In genomic region chr9:84152204-84152603, GRCh38 we compare ENCODE assay signal across 23 cellular contexts.
DNase-seq lines count a peak whose midpoint lies in the region; ATAC-seq, FAIRE-seq and TF ChIP-seq lines count a peak whose summit lies in the region.
"Had no signal": no experiment of that assay in that cellular context is flagged by ENCODE, and none has a peak within 500 bp of the region (broad histone marks: within the 10 kb centered on the region; RNA-seq: fewer than 3 reads in every experiment).

No MANE protein-coding gene starts in this region.

- H3K36me3 ChIP-seq in SK-N-SH (replicated peaks in 1 of 2; ENCODE audit: control insufficient read depth in 1 of 2, insufficient read depth in 2 of 2, low read length in 1 of 2) (no peaks in the 10 kb centered on the region), IMR-90 (ENCODE audit: control insufficient read depth, insufficient read depth, low read length) (no peaks in the 10 kb centered on the region), endothelial cell of umbilical vein (ENCODE audit: control insufficient read depth in 2 of 2, extremely low read depth in 1 of 2, insufficient read depth in 2 of 2, low read length in 2 of 2) (no peaks in the 10 kb centered on the region)

- POLR2A ChIA-PET in SK-N-SH (lab: Yijun Ruan, JAX) (no interaction called here), IMR-90 (lab: Charles Lee; ENCODE audit: unreplicated experiment) (no interaction called here), endothelial cell of umbilical vein (lab: Charles Lee) (interaction anchor here (1.0 kb wide), 1 partner anchor 12 kb away, joined by 3 read pairs; no protein-coding TSS in a partner anchor)

- no peak overlapping the region for H3K27ac Mint-ChIP-seq in chondrocyte (ENCODE audit: unreplicated experiment)
- H3K27ac Mint-ChIP-seq in activated T-cell treated with anti-CD3 and anti-CD28 coated beads, Interleukin-2, amount 50 U/mL, for 24 hours, result no peak overlapping the region
- H3K27ac Mint-ChIP-seq: CD4-positive, alpha-beta memory T cell had no signal

- in situ Hi-C loops in IMR-90 (cut with MboI; ENCODE audit: low sequenced_read_pairs), result no loop called here

- TF ChIP-seq CTCF in SK-N-SH (IDR thresholded peaks at IDR 0.05), result no peak
- no peak for TF ChIP-seq CTCF in IMR-90 (conservative IDR thresholded peaks at IDR 0.05; ENCODE audit: low read depth, low read length)
- TF ChIP-seq CTCF in endothelial cell of umbilical vein (IDR thresholded peaks at IDR 0.05; ENCODE audit: extremely low read depth in 1 of 2, insufficient read depth in 1 of 2, low read depth in 1 of 2, low read length in 2 of 2), result no peak
- no peak for TF ChIP-seq CTCF in chondrocyte (IDR thresholded peaks at IDR 0.05)

- no peak overlapping the region for H4K8ac ChIP-seq in IMR-90 (ENCODE audit: low read depth in 2 of 2, low read length in 2 of 2)

- H3K27ac ChIP-seq in SK-N-SH (ENCODE audit: low read depth in 2 of 2, low read length in 1 of 2), result no peak overlapping the region
- H3K27ac ChIP-seq in IMR-90 (ENCODE audit: insufficient read depth, low read length), result no peak overlapping the region
- H3K27ac ChIP-seq in endothelial cell of umbilical vein (ENCODE audit: insufficient read depth, low read depth, low read length), result peak overlapping the region; percentile 9
- H3K27ac ChIP-seq: A549, RWPE1 had no signal

- H3K56ac ChIP-seq in IMR-90 (ENCODE audit: extremely low read depth, insufficient read depth, low read length), result no peak overlapping the region

- BruUV-seq in IMR-90 (replicated peaks; lab: Mats Ljungman, UMichigan) (no TSS peak), endothelial cell of umbilical vein (replicated peaks; lab: Mats Ljungman, UMichigan) (no TSS peak)

- ATAC-seq in SK-N-SH treated with all-trans-retinoic acid at 6 μM for 48 hours, result no peak
- ATAC-seq in IMR-90 (ENCODE audit: low read depth), result no peak
- ATAC-seq: A549, Panc1 had no signal

- CTCF ChIA-PET in SK-N-SH (lab: Yijun Ruan, JAX) (interaction anchor here (0.9 to 3.7 kb wide), 3 partner anchors 9 to 21 kb away, joined by 3 to 18 read pairs (median 4); no protein-coding TSS in a partner anchor), IMR-90 (lab: Yijun Ruan, JAX) (no interaction called here), endothelial cell of umbilical vein (lab: Charles Lee) (interaction anchor here (0.5 to 3.1 kb wide), 9 partner anchors 9 to 142 kb away, joined by 3 to 20 read pairs (median 4); no protein-coding TSS in a partner anchor)

- dilution Hi-C loops in IMR-90 (cut with HindIII; ENCODE audit: low sequenced_read_pairs, unreplicated experiment) (no loop called here), endothelial cell of umbilical vein (cut with MboI; ENCODE audit: extremely low pct_ligation_motif_present, low sequenced_read_pairs) (no loop called here)

- no peaks in the 10 kb centered on the region for H3F3A ChIP-seq in SK-N-SH (replicated peaks; ENCODE audit: insufficient read depth)

- no peak overlapping the region for H2AK9ac ChIP-seq in IMR-90 (replicated peaks; ENCODE audit: low read depth, low read length, poor library complexity)

- no peak overlapping the region for H2BK120ac ChIP-seq in IMR-90 (ENCODE audit: low read depth, low read length)

- DNase-seq in SK-N-SH, result no peak
- DNase-seq in IMR-90, result no peak
- DNase-seq in endothelial cell of umbilical vein (ENCODE audit: low read depth, low spot score), result peak; percentile 80
- no peak for DNase-seq in chondrocyte (ENCODE audit: low spot score)
- no peak for DNase-seq in SW 1271 (lab: John Stamatoyannopoulos, UW)
- DNase-seq in activated T-cell treated with anti-CD3 and anti-CD28 coated beads, Interleukin-2, amount 50 U/mL, for 24 hours, result no peak
- DNase-seq: AML-193; C1 segment of cervical spinal cord; CD4-positive, alpha-beta memory T cell; DMS53; H7; KBM-7; MV-4-11; NCI-H2171 treated with DMSO at 0.1 percent for 48 hours; NCI-H345; NCI-H510A treated with DMSO at 0.1 percent for 48 hours; NCI-H82; SHP77 had no signal

- no peaks in the 10 kb centered on the region for H3K9me3 ChIP-seq in SK-N-SH
- H3K9me3 ChIP-seq in IMR-90 (ENCODE audit: control insufficient read depth, insufficient read depth, low read length), result no peaks in the 10 kb centered on the region
- no peaks in the 10 kb centered on the region for H3K9me3 ChIP-seq in endothelial cell of umbilical vein (replicated peaks; ENCODE audit: control insufficient read depth, insufficient read depth, low read length)
- H3K9me3 ChIP-seq: A549 had no signal

- no peaks in the 10 kb centered on the region for H3K27me3 Mint-ChIP-seq in chondrocyte (ENCODE audit: low read depth)
- no peaks in the 10 kb centered on the region for H3K27me3 Mint-ChIP-seq in activated T-cell treated with anti-CD3 and anti-CD28 coated beads, Interleukin-2, amount 50 U/mL, for 24 hours

- WGBS in SK-N-SH (ENCODE audit: low lambda C conversion rate), result 71% methylated on average over 1 of the region's 1 CpG
- no CpG with 5 or more reads among the region's 1 CpG for WGBS in IMR-90 (ENCODE audit: extremely low coverage in 2 of 2, insufficient read length in 1 of 2), 2 experiments

- no peak overlapping the region for H3K18ac ChIP-seq in IMR-90 (ENCODE audit: low read depth, low read length)

- no peak overlapping the region for H3K23ac ChIP-seq in IMR-90 (ENCODE audit: low read depth, low read length)

- no peak overlapping the region for H3K4me3 ChIP-seq in SK-N-SH (ENCODE audit: low read depth in 2 of 2, low read length in 1 of 2)
- H3K4me3 ChIP-seq in IMR-90 (ENCODE audit: insufficient read depth, low read depth, low read length), result no peak overlapping the region
- no peak overlapping the region for H3K4me3 ChIP-seq in endothelial cell of umbilical vein (replicated peaks in 1 of 3; ENCODE audit: insufficient read depth in 1 of 3, low read depth in 1 of 3, low read length in 3 of 3)
- H3K4me3 ChIP-seq: A549 had no signal

- H2BK15ac ChIP-seq in IMR-90 (ENCODE audit: low read depth, low read length), result no peak overlapping the region

- H3K4ac ChIP-seq in IMR-90 (ENCODE audit: low read depth, low read length), result no peak overlapping the region

- TF ChIP-seq EP300 in SK-N-SH (IDR thresholded peaks at IDR 0.05; ENCODE audit: borderline replicate concordance in 1 of 2, low read depth in 1 of 2, low read length in 1 of 2), result no peak

- H3K9ac ChIP-seq in SK-N-SH (no peak overlapping the region), IMR-90 (ENCODE audit: low read depth, low read length) (no peak overlapping the region), endothelial cell of umbilical vein (replicated peaks; ENCODE audit: extremely low read depth, insufficient read depth, low read length) (no peak overlapping the region)

- H3K79me1 ChIP-seq in IMR-90 (ENCODE audit: low read depth in 1 of 2, low read length in 2 of 2), result no peaks in the 10 kb centered on the region

- no peak for TF ChIP-seq POLR2A in IMR-90 (IDR thresholded peaks at IDR 0.05; ENCODE audit: low read depth, low read length)
- no peak for TF ChIP-seq POLR2A in endothelial cell of umbilical vein (IDR thresholded peaks at IDR 0.05; ENCODE audit: low read depth, low read length)

- FAIRE-seq in endothelial cell of umbilical vein (lab: Jason Lieb, UNC), result peak; percentile 92
- FAIRE-seq: A549, GM18507 had no signal

- no peak overlapping the region for H2AK5ac ChIP-seq in IMR-90 (ENCODE audit: low read depth, low read length)

- H3K27me3 ChIP-seq in SK-N-SH (ENCODE audit: insufficient read depth), result no peaks in the 10 kb centered on the region
- no peaks in the 10 kb centered on the region for H3K27me3 ChIP-seq in IMR-90 (ENCODE audit: control insufficient read depth, insufficient read depth, low read length)
- no peaks in the 10 kb centered on the region for H3K27me3 ChIP-seq in endothelial cell of umbilical vein (ENCODE audit: control insufficient read depth in 2 of 2, insufficient read depth in 2 of 2, low read length in 2 of 2)

- H4K20me1 ChIP-seq in SK-N-SH (ENCODE audit: insufficient read depth), result no peaks in the 10 kb centered on the region
- H4K20me1 ChIP-seq in IMR-90 (ENCODE audit: insufficient read depth, low read length), result no peaks in the 10 kb centered on the region
- H4K20me1 ChIP-seq in endothelial cell of umbilical vein (replicated peaks; ENCODE audit: control insufficient read depth, extremely low read depth, insufficient read depth, low read length), result no peaks in the 10 kb centered on the region

- no peak overlapping the region for H2BK5ac ChIP-seq in IMR-90 (ENCODE audit: low read depth, low read length, poor library complexity, severe bottlenecking)

- no peak overlapping the region for H4K91ac ChIP-seq in IMR-90 (ENCODE audit: insufficient read depth, low read depth, low read length)

- H2AFZ ChIP-seq in SK-N-SH (ENCODE audit: low read depth) (peak overlapping the region; percentile 62; the same call in 1 of the 2 replicates), IMR-90 (replicated peaks; ENCODE audit: low read length, poor library complexity) (no peak overlapping the region), endothelial cell of umbilical vein (ENCODE audit: low read depth, low read length) (no peak overlapping the region)

- H3K9me1 ChIP-seq in IMR-90 (ENCODE audit: insufficient read depth, low read length) (no peaks in the 10 kb centered on the region), endothelial cell of umbilical vein (replicated peaks; ENCODE audit: control insufficient read depth, extremely low read depth, insufficient read depth, low read length) (no peaks in the 10 kb centered on the region)

- 0 out of 2 replicates have a peak overlapping the region, but pooled peaks have one; percentile 38 for H2BK20ac ChIP-seq in IMR-90 (ENCODE audit: low read depth, low read length)

- H3K4me2 ChIP-seq in SK-N-SH (no peak overlapping the region), IMR-90 (ENCODE audit: low read depth, low read length) (no peak overlapping the region), endothelial cell of umbilical vein (ENCODE audit: insufficient read depth, low read length) (peak overlapping the region; percentile 61)
- H3K4me2 ChIP-seq: A549 had no signal

- H3K4me1 Mint-ChIP-seq in chondrocyte (ENCODE audit: low read depth), result peaks cover 17% of the 10 kb centered on the region
- no peaks in the 10 kb centered on the region for H3K4me1 Mint-ChIP-seq in activated T-cell treated with anti-CD3 and anti-CD28 coated beads, Interleukin-2, amount 50 U/mL, for 24 hours (ENCODE audit: low read depth)
- H3K4me1 Mint-ChIP-seq: CD4-positive, alpha-beta memory T cell had no signal

- no peak overlapping the region for H3K4me3 Mint-ChIP-seq in chondrocyte (ENCODE audit: unreplicated experiment)
- H3K4me3 Mint-ChIP-seq in activated T-cell treated with anti-CD3 and anti-CD28 coated beads, Interleukin-2, amount 50 U/mL, for 24 hours, result no peak overlapping the region
- H3K4me3 Mint-ChIP-seq: CD4-positive, alpha-beta memory T cell had no signal

- H3K9me3 Mint-ChIP-seq in chondrocyte (ENCODE audit: low read depth), result no peaks in the 10 kb centered on the region
- no peaks in the 10 kb centered on the region for H3K9me3 Mint-ChIP-seq in activated T-cell treated with anti-CD3 and anti-CD28 coated beads, Interleukin-2, amount 50 U/mL, for 24 hours
- H3K9me3 Mint-ChIP-seq: CD4-positive, alpha-beta memory T cell had no signal

- TF ChIP-seq RAD21 in SK-N-SH (IDR thresholded peaks at IDR 0.05; ENCODE audit: low read length) (no peak), IMR-90 (IDR thresholded peaks at IDR 0.05; ENCODE audit: low read length) (no peak)

- H3K14ac ChIP-seq in IMR-90 (replicated peaks; ENCODE audit: low read depth, low read length), result no peak overlapping the region

- H3K79me2 ChIP-seq in SK-N-SH (ENCODE audit: insufficient read depth) (no peaks in the 10 kb centered on the region), endothelial cell of umbilical vein (ENCODE audit: control insufficient read depth, insufficient read depth, low read length) (no peaks in the 10 kb centered on the region)

- H4K5ac ChIP-seq in IMR-90 (ENCODE audit: low read depth, low read length), result no peak overlapping the region

- H3K4me1 ChIP-seq in SK-N-SH (ENCODE audit: control insufficient read depth in 1 of 2, insufficient read depth in 2 of 2, low read depth in 1 of 2, low read length in 1 of 2), result no peaks in the 10 kb centered on the region
- peaks cover 10% of the 10 kb centered on the region for H3K4me1 ChIP-seq in IMR-90 (ENCODE audit: control insufficient read depth, insufficient read depth, low read length)
- H3K4me1 ChIP-seq in endothelial cell of umbilical vein (ENCODE audit: control insufficient read depth, extremely low read depth, insufficient read depth, low read length), result peaks cover 28% of the 10 kb centered on the region
- H3K4me1 ChIP-seq: A549 had no signal

- intact Hi-C loops in IMR-90 (cut with micrococcal nuclease) (loop anchor here (10.0 kb wide), 1 partner anchor 47 kb away; no protein-coding TSS in a partner anchor), endothelial cell of umbilical vein (cut with micrococcal nuclease) (loop anchor here (5.0 kb wide), 1 partner anchor 445 kb away; the partner anchor contains the start of gene UBQLN1)

- no peaks in the 10 kb centered on the region for H3K9me2 ChIP-seq in SK-N-SH

- H3K36me3 Mint-ChIP-seq in chondrocyte (ENCODE audit: low read depth), result no peaks in the 10 kb centered on the region
- no peaks in the 10 kb centered on the region for H3K36me3 Mint-ChIP-seq in activated T-cell treated with anti-CD3 and anti-CD28 coated beads, Interleukin-2, amount 50 U/mL, for 24 hours (ENCODE audit: low read depth)
- H3K36me3 Mint-ChIP-seq: CD4-positive, alpha-beta memory T cell had no signal
